ENCODE assay signal across 2 cellular contexts in the genomic region with DNA sequence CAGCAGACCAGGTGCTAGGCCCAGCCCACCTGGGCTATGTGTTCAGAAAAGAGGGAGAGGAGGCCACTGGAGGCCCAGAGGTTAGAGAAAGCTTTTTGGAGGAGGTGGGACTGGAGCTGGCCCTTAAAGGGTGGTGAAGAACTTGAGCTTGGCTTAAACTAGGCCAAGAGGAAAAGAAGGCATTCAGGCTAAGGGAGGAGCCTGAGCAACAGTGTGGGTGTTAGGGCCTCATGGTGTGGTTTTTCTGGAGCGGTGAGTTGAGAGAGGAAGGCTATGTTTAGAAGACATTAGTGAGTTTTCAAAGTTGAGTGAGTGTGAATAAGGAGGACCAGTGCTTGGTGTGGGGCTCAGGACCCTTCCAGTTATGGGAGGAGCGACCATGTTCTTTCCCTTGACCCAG.
TF ChIP-seq lines count a peak whose summit lies in the region.

No MANE protein-coding gene starts in this region.

TF ChIP-seq in GM12891, 5 proteins besides CTCF, POLR2A, EP300 and RAD21:
- TF ChIP-seq PAX5 (IDR thresholded peaks at IDR 0.05; ENCODE audit: insufficient read depth, low read length, severe bottlenecking) (no peak), POU2F2 (IDR thresholded peaks at IDR 0.05; ENCODE audit: low read depth, low read length) (peak; percentile 44; the same call in 1 of the 2 replicates)

TF ChIP-seq in SK-N-SH treated with all-trans-retinoic acid at 6 μM for 48 hours, 23 proteins besides CTCF, POLR2A, EP300 and RAD21:
- no peak for TF ChIP-seq ZNF565 (CRISPR knock-in tag; conservative IDR thresholded peaks at IDR 0.05; ENCODE audit: low read depth)
- no peak for TF ChIP-seq ZFP30 (CRISPR knock-in tag; IDR thresholded peaks at IDR 0.05)
- no peak for TF ChIP-seq PPARA (CRISPR knock-in tag; IDR thresholded peaks at IDR 0.05; ENCODE audit: borderline replicate concordance)
- TF ChIP-seq ZNF70 (CRISPR knock-in tag; IDR thresholded peaks at IDR 0.05): no peak
- TF ChIP-seq ZC3H10 (CRISPR knock-in tag; IDR thresholded peaks at IDR 0.05): no peak
- no peak for TF ChIP-seq SNAI2 (CRISPR knock-in tag; IDR thresholded peaks at IDR 0.05)
- TF ChIP-seq RARB (CRISPR knock-in tag; IDR thresholded peaks at IDR 0.05): no peak
- no peak for TF ChIP-seq TOX (CRISPR knock-in tag; IDR thresholded peaks at IDR 0.05; ENCODE audit: borderline replicate concordance)
- TF ChIP-seq, protein P1, sequence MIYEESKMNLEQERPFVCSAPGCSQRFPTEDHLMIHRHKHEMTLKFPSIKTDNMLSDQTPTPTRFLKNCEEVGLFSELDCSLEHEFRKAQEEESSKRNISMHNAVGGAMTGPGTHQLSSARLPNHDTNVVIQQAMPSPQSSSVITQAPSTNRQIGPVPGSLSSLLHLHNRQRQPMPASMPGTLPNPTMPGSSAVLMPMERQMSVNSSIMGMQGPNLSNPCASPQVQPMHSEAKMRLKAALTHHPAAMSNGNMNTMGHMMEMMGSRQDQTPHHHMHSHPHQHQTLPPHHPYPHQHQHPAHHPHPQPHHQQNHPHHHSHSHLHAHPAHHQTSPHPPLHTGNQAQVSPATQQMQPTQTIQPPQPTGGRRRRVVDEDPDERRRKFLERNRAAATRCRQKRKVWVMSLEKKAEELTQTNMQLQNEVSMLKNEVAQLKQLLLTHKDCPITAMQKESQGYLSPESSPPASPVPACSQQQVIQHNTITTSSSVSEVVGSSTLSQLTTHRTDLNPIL (CRISPR knock-in tag; IDR thresholded peaks at IDR 0.05; ENCODE audit: low read depth): no peak
- TF ChIP-seq ESRRG (CRISPR knock-in tag; IDR thresholded peaks at IDR 0.05): no peak
- TF ChIP-seq, protein P2, sequence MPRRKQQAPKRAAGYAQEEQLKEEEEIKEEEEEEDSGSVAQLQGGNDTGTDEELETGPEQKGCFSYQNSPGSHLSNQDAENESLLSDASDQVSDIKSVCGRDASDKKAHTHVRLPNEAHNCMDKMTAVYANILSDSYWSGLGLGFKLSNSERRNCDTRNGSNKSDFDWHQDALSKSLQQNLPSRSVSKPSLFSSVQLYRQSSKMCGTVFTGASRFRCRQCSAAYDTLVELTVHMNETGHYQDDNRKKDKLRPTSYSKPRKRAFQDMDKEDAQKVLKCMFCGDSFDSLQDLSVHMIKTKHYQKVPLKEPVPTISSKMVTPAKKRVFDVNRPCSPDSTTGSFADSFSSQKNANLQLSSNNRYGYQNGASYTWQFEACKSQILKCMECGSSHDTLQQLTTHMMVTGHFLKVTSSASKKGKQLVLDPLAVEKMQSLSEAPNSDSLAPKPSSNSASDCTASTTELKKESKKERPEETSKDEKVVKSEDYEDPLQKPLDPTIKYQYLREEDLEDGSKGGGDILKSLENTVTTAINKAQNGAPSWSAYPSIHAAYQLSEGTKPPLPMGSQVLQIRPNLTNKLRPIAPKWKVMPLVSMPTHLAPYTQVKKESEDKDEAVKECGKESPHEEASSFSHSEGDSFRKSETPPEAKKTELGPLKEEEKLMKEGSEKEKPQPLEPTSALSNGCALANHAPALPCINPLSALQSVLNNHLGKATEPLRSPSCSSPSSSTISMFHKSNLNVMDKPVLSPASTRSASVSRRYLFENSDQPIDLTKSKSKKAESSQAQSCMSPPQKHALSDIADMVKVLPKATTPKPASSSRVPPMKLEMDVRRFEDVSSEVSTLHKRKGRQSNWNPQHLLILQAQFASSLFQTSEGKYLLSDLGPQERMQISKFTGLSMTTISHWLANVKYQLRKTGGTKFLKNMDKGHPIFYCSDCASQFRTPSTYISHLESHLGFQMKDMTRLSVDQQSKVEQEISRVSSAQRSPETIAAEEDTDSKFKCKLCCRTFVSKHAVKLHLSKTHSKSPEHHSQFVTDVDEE (CRISPR knock-in tag; IDR thresholded peaks at IDR 0.05): no peak
- no peak for TF ChIP-seq GLIS3 (CRISPR knock-in tag; IDR thresholded peaks at IDR 0.05)
